In genomic region chr22:41429232-41429945, GRCh38 we compare ENCODE assay signal across 1 cellular context.
TF ChIP-seq lines count a peak whose summit lies in the region.

No MANE protein-coding gene starts in this region.

TF ChIP-seq in IMR-90, 13 proteins besides CTCF, POLR2A, EP300 and RAD21 (continued from another document):
- no peak for TF ChIP-seq ELK1 (IDR thresholded peaks at IDR 0.05; ENCODE audit: borderline replicate concordance, low read depth, low read length)
- TF ChIP-seq RFX5 (IDR thresholded peaks at IDR 0.05; ENCODE audit: low read depth, low read length): no peak
- TF ChIP-seq NFE2L2 (IDR thresholded peaks at IDR 0.05; ENCODE audit: low read depth, low read length): no peak
TF ChIP-seq in IMR-90: peak in this region for 0.
